In the genomic region with DNA sequence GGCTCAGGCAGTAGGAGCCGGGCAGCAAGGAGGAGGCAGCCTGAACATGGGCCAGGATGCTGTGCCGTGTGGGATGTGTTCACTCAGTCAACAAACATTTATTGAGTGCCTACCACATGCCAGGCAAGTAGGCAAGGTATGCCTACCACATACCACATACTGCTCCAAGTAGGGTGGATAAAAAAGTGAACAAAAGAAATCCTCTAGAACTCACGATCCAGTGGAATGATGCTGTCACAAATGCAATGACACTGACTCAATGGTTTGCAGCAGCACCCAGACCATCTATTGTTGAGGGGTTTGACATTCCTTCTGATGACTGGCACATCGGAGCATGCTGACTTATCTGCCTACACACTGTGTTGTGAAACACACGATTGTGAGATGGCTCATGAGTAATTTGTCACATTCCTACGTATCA, we compare ENCODE assay signal across 18 cellular contexts.
DNase-seq lines count a peak whose midpoint lies in the region; TF ChIP-seq lines count a peak whose summit lies in the region.
"Had no signal": no experiment of that assay in that cellular context is flagged by ENCODE, and none has a peak within 500 bp of the region (broad histone marks: within the 10 kb centered on the region; RNA-seq: fewer than 3 reads in every experiment).

No MANE protein-coding gene starts in this region.

- no peaks in the 10 kb centered on the region for H3K36me3 Mint-ChIP-seq in activated CD4-positive, alpha-beta memory T cell treated with anti-CD3 and anti-CD28 coated beads for 36 hours
- H3K36me3 Mint-ChIP-seq in HFFc6 (ENCODE audit: low read depth) = no peaks in the 10 kb centered on the region
- H3K36me3 Mint-ChIP-seq: activated naive CD8-positive, alpha-beta T cell treated with anti-CD3 and anti-CD28 coated beads for 36 hours; type B pancreatic cell had no signal

- TF ChIP-seq CTCF in HFFc6 (IDR thresholded peaks at IDR 0.05) = no peak

- no peaks in the 10 kb centered on the region for H3K27me3 Mint-ChIP-seq in activated CD4-positive, alpha-beta memory T cell treated with anti-CD3 and anti-CD28 coated beads for 36 hours
- no peaks in the 10 kb centered on the region for H3K27me3 Mint-ChIP-seq in HFFc6 (ENCODE audit: insufficient read depth)
- H3K27me3 Mint-ChIP-seq: activated naive CD8-positive, alpha-beta T cell treated with anti-CD3 and anti-CD28 coated beads for 36 hours; B cell; stimulated activated naive CD8-positive, alpha-beta T cell treated with anti-CD3 and anti-CD28 coated beads, Interleukin-15, amount 100 ng/mL, for 72 hours had no signal

- no peaks in the 10 kb centered on the region for H3K4me1 Mint-ChIP-seq in activated CD4-positive, alpha-beta memory T cell treated with anti-CD3 and anti-CD28 coated beads for 36 hours (ENCODE audit: low read depth)
- no peaks in the 10 kb centered on the region for H3K4me1 Mint-ChIP-seq in HFFc6 (ENCODE audit: low read depth)
- H3K4me1 Mint-ChIP-seq: activated naive CD8-positive, alpha-beta T cell treated with anti-CD3 and anti-CD28 coated beads for 36 hours; B cell; stimulated activated naive CD8-positive, alpha-beta T cell treated with anti-CD3 and anti-CD28 coated beads, Interleukin-15, amount 100 ng/mL, for 72 hours had no signal

- POLR2A ChIA-PET in activated CD4-positive, alpha-beta memory T cell treated with anti-CD3 and anti-CD28 coated beads for 36 hours (lab: Charles Lee) = no interaction called here

- H3K27ac Mint-ChIP-seq in activated CD4-positive, alpha-beta memory T cell treated with anti-CD3 and anti-CD28 coated beads for 36 hours = no peak overlapping the region
- H3K27ac Mint-ChIP-seq in HFFc6 = no peak overlapping the region
- H3K27ac Mint-ChIP-seq: activated naive CD8-positive, alpha-beta T cell treated with anti-CD3 and anti-CD28 coated beads for 36 hours; B cell; stimulated activated naive CD8-positive, alpha-beta T cell treated with anti-CD3 and anti-CD28 coated beads, Interleukin-15, amount 100 ng/mL, for 72 hours; type B pancreatic cell had no signal

- intact Hi-C loops in activated CD4-positive, alpha-beta memory T cell treated with anti-CD3 and anti-CD28 coated beads for 36 hours (cut with micrococcal nuclease) = no loop called here

- peaks cover 10% of the 10 kb centered on the region for H3K9me3 Mint-ChIP-seq in activated CD4-positive, alpha-beta memory T cell treated with anti-CD3 and anti-CD28 coated beads for 36 hours
- H3K9me3 Mint-ChIP-seq in HFFc6 = peaks cover 39% of the 10 kb centered on the region
- H3K9me3 Mint-ChIP-seq: activated naive CD8-positive, alpha-beta T cell treated with anti-CD3 and anti-CD28 coated beads for 36 hours; type B pancreatic cell had no signal

- H3K4me3 Mint-ChIP-seq in activated CD4-positive, alpha-beta memory T cell treated with anti-CD3 and anti-CD28 coated beads for 36 hours = no peak overlapping the region
- H3K4me3 Mint-ChIP-seq in HFFc6 = no peak overlapping the region
- H3K4me3 Mint-ChIP-seq: activated naive CD8-positive, alpha-beta T cell treated with anti-CD3 and anti-CD28 coated beads for 36 hours; B cell; stimulated activated naive CD8-positive, alpha-beta T cell treated with anti-CD3 and anti-CD28 coated beads, Interleukin-15, amount 100 ng/mL, for 72 hours; type B pancreatic cell had no signal

- DNase-seq in ELR (ENCODE audit: low read depth) = peak; percentile 1
- peak; percentile 73 for DNase-seq in astrocyte of the hippocampus (ENCODE audit: low read depth, low spot score)
- DNase-seq in hepatic stellate cell (ENCODE audit: low spot score) = peak; percentile 3
- peak; percentile 9 for DNase-seq in stromal cell of bone marrow (ENCODE audit: low read depth)
- DNase-seq in activated CD4-positive, alpha-beta memory T cell treated with anti-CD3 and anti-CD28 coated beads for 36 hours = no peak
- no peak for DNase-seq in HFFc6
- no peak for DNase-seq in SK-N-DZ (ENCODE audit: low spot score)
- DNase-seq: activated CD8-positive, alpha-beta memory T cell treated with anti-CD3 and anti-CD28 coated beads for 24 hours; activated naive CD8-positive, alpha-beta T cell treated with anti-CD3 and anti-CD28 coated beads for 36 hours; Caco-2; NCI-H1417 treated with DMSO at 0.1 percent for 48 hours; NCI-H2171; NCI-H748 treated with DMSO at 0.1 percent for 48 hours; nucleus accumbens; right lobe of liver; stimulated activated naive CD8-positive, alpha-beta T cell treated with anti-CD3 and anti-CD28 coated beads, Interleukin-15, amount 100 ng/mL, for 72 hours had no signal

- CTCF ChIA-PET in activated CD4-positive, alpha-beta memory T cell treated with anti-CD3 and anti-CD28 coated beads for 36 hours (lab: Charles Lee) = no interaction called here

Comparison
In these comparisons a context has a peak if more than half of its experiments do, and no peak if none do; other contexts are left out.
1. DNase-seq: peak in ELR (single experiment), astrocyte of the hippocampus (single experiment), hepatic stellate cell (single experiment) and stromal cell of bone marrow (single experiment); none in activated CD4-positive, alpha-beta memory T cell treated with anti-CD3 and anti-CD28 coated beads for 36 hours (single experiment), HFFc6 (single experiment) and SK-N-DZ (single experiment).